12 cellular contexts compared by ENCODE assay signal in genomic region chr19:18605546-18606280, GRCh38. TPM values are rescaled to one million over a fixed set of nuclear protein-coding genes. Genes with fewer than 3 reads are reported as not detected.
DNase-seq lines count a peak whose midpoint lies in the region; ATAC-seq and TF ChIP-seq lines count a peak whose summit lies in the region.
"Had no signal": no experiment of that assay in that cellular context is flagged by ENCODE, and none has a peak within 500 bp of the region (broad histone marks: within the 10 kb centered on the region; RNA-seq: fewer than 3 reads in every experiment).

No MANE protein-coding gene starts in this region.

- peaks cover 34% of the 10 kb centered on the region for H3F3A ChIP-seq in GM23338 (replicated peaks; ENCODE audit: low read depth)

- peak overlapping the region; percentile 67 for H3K4me3 Mint-ChIP-seq in GM23338

- H3K36me3 Mint-ChIP-seq in GM23338 (ENCODE audit: low read depth) = peaks cover 2% of the 10 kb centered on the region; the same call in 1 of the 3 replicates

- no peak overlapping the region for H2AFZ ChIP-seq in GM23338

- no peak overlapping the region for H3K27ac ChIP-seq in GM23338 (ENCODE audit: low read depth)
- no peak overlapping the region for H3K27ac ChIP-seq in Panc1 (ENCODE audit: low read length)

- no peaks in the 10 kb centered on the region for H3K36me3 ChIP-seq in GM23338 (ENCODE audit: insufficient read depth)
- no peaks in the 10 kb centered on the region for H3K36me3 ChIP-seq in Panc1 (ENCODE audit: control insufficient read depth, insufficient read depth, low read length)
- no peaks in the 10 kb centered on the region for H3K36me3 ChIP-seq in skeletal muscle satellite cell (ENCODE audit: insufficient read depth, low read length)

- H3K4me1 ChIP-seq in GM23338 (ENCODE audit: insufficient read depth) (peaks cover 46% of the 10 kb centered on the region), Panc1 (ENCODE audit: control insufficient read depth, insufficient read depth, low read length) (peaks cover 2% of the 10 kb centered on the region), skeletal muscle satellite cell (ENCODE audit: control insufficient read depth, insufficient read depth, low read length) (peaks cover 23% of the 10 kb centered on the region)

- H3K4me1 Mint-ChIP-seq in GM23338 = peaks cover 41% of the 10 kb centered on the region

- TF ChIP-seq CTCF in GM23338 (conservative IDR thresholded peaks at IDR 0.05; ENCODE audit: low read depth in 2 of 2) (no peak), Panc1 (IDR thresholded peaks at IDR 0.05) (no peak; the same call in 1 of the 2 replicates), fibroblast of the aortic adventitia (IDR thresholded peaks at IDR 0.05; ENCODE audit: insufficient read depth, low read length) (no peak)

- intact Hi-C loops in Panc1 (cut with micrococcal nuclease; ENCODE audit: unreplicated experiment) = no loop called here

- in situ Hi-C loops in Panc1 (cut with HindIII; ENCODE audit: low pct_unique_long_range_greater_than_20kb, low sequenced_read_pairs) = no loop called here

- H3K9me2 ChIP-seq in GM23338 (ENCODE audit: insufficient read depth) = no peaks in the 10 kb centered on the region

- H3K9ac ChIP-seq in skeletal muscle satellite cell (ENCODE audit: low read depth, low read length) = peak overlapping the region; percentile 59

- BruUV-seq in Panc1 (replicated peaks; lab: Mats Ljungman, UMichigan) = no TSS peak

- peaks cover 87% of the 10 kb centered on the region for H3K27me3 Mint-ChIP-seq in GM23338 (ENCODE audit: insufficient read depth, low read depth, poor library complexity)

- 0 out of 2 replicates have a peak, but pooled peaks cover 7% of the 10 kb centered on the region for H4K20me1 ChIP-seq in GM23338 (replicated peaks; ENCODE audit: insufficient read depth)

- CTCF ChIA-PET in Panc1 (lab: Charles Lee) = no interaction called here

- ATAC-seq in GM23338 (no peak), Panc1 (no peak), HG02970 (IDR thresholded peaks at IDR 0.05; ENCODE audit: low FRiP score, unreplicated experiment) (no peak)

- H3K4me2 ChIP-seq in GM23338 = peak overlapping the region; percentile 96
- peak overlapping the region; percentile 84 for H3K4me2 ChIP-seq in skeletal muscle satellite cell (ENCODE audit: low read length)

- POLR2A ChIA-PET in Panc1 (lab: Charles Lee) = interaction anchor here (0.6 kb wide), 1 partner anchor 33 kb away, joined by 18 read pairs; no protein-coding TSS in a partner anchor

- H3K79me2 ChIP-seq in GM23338 (replicated peaks; ENCODE audit: insufficient read depth) = no peaks in the 10 kb centered on the region

- no peaks in the 10 kb centered on the region; the same call in 2 of the 3 replicates for H3K9me3 Mint-ChIP-seq in GM23338

- H3K27me3 ChIP-seq in GM23338 (ENCODE audit: insufficient read depth) (peaks cover 96% of the 10 kb centered on the region), Panc1 (ENCODE audit: control insufficient read depth, insufficient read depth, low read length) (peaks cover 2% of the 10 kb centered on the region), skeletal muscle satellite cell (ENCODE audit: control insufficient read depth, insufficient read depth, low read length) (peaks cover 33% of the 10 kb centered on the region)

- H3K4me3 ChIP-seq in GM23338 (peak overlapping the region; percentile 57), Panc1 (ENCODE audit: low read depth in 2 of 2, low read length in 2 of 2) (peak overlapping the region; percentile 8 to 13; a peak in 2 of 4 replicates), fibroblast of the aortic adventitia (ENCODE audit: low read depth, low read length) (peak overlapping the region; percentile 40), skeletal muscle satellite cell (ENCODE audit: low read length) (peak overlapping the region; percentile 72)

- peak; percentile 39 for DNase-seq in GM23338 (ENCODE audit: low spot score)
- DNase-seq in Panc1 (ENCODE audit: low read depth, low spot score) = no peak
- DNase-seq in fibroblast of the aortic adventitia (ENCODE audit: low read depth) = no peak
- DNase-seq in GM03348 (ENCODE audit: low spot score) = no peak
- no peak for DNase-seq in NK-92 treated with Interleukin-12 subunit alpha and Interleukin-12 subunit beta, amount 100 ng/mL, for 24 hours (lab: John Stamatoyannopoulos, UW)
- DNase-seq: activated effector memory CD4-positive, alpha-beta T cell treated with Interleukin-2 at 50 U/mL for 16 hours; GDM1; Kasumi-1; NCI-H748 treated with DMSO at 0.1 percent for 48 hours; stimulated activated CD4-positive, alpha-beta T cell treated with anti-CD3 and anti-CD28 coated beads, Interleukin-12 subunit alpha, Interleukin-12 subunit beta, amount 100 ng/mL, for 4 hours had no signal

- H3K9me3 ChIP-seq in Panc1 (ENCODE audit: control insufficient read depth, insufficient read depth, low read depth, low read length) = no peaks in the 10 kb centered on the region
- no peaks in the 10 kb centered on the region for H3K9me3 ChIP-seq in skeletal muscle satellite cell (replicated peaks; ENCODE audit: low read length)

- no peak overlapping the region for H3K27ac Mint-ChIP-seq in GM23338

TF ChIP-seq in GM23338, 12 proteins besides CTCF, POLR2A, EP300 and RAD21:
- TF ChIP-seq ZNF331 (CRISPR knock-in tag; IDR thresholded peaks at IDR 0.05; ENCODE audit: low read depth) (no peak), EZH2 (IDR thresholded peaks at IDR 0.05; ENCODE audit: low read depth, unreplicated experiment) (peak; percentile 87)

RNA-seq across cellular contexts. Expression of gene CRLF1, which starts 0.9 kb away (rescaled TPM):
- total RNA-seq in GM23338 (2014; rRNA removed; shearing (Covaris generic)) = 17.1 and 18.1 TPM in 2 replicates
- polyA plus RNA-seq in GM23338 (2016; fragmentation: Nextera tagmentation; extraction: Ambion mirVana) = 19.7 and 22.9 TPM in 2 replicates
- 3.5 TPM for total RNA-seq in Panc1 (2021; ENCODE audit: unreplicated experiment)
- polyA plus RNA-seq in Panc1 (2012; ENCODE audit: insufficient read length) = 7.3 TPM
- 16.5 and 69.1 TPM in 2 replicates for total RNA-seq in fibroblast of the aortic adventitia (ENCODE audit: low replicate concordance)
- 21.6 and 36.8 TPM in 2 replicates for total RNA-seq in skeletal muscle satellite cell (2012; rRNA removed)

RNA-seq across cellular contexts. Expression of gene TMEM59L, which starts 7.0 kb away (rescaled TPM):
- total RNA-seq in GM23338 (2014; rRNA removed; shearing (Covaris generic)) = 6.8 and 9.8 TPM in 2 replicates
- 15.7 and 16.2 TPM in 2 replicates for polyA plus RNA-seq in GM23338 (2016; fragmentation: Nextera tagmentation; extraction: Ambion mirVana)
- total RNA-seq in Panc1 (2021; ENCODE audit: unreplicated experiment) (2.4 TPM), fibroblast of the aortic adventitia (ENCODE audit: low replicate concordance) (1.2 and 2.2 TPM in 2 replicates)
- polyA plus RNA-seq in Panc1 (2012; ENCODE audit: insufficient read length) = 7.3 TPM
- 0.87 and 1.0 TPM in 2 replicates for total RNA-seq in skeletal muscle satellite cell (2012; rRNA removed)

RNA-seq across cellular contexts. Expression of gene REX1BD, which starts 17.1 kb away (rescaled TPM):
- total RNA-seq in GM23338 (2014; rRNA removed; shearing (Covaris generic)) = 121 and 124 TPM in 2 replicates
- polyA plus RNA-seq in GM23338 (2016; fragmentation: Nextera tagmentation; extraction: Ambion mirVana) = 135 and 138 TPM in 2 replicates
- 32.0 TPM for total RNA-seq in Panc1 (2021; ENCODE audit: unreplicated experiment)
- polyA plus RNA-seq in Panc1 (2012; ENCODE audit: insufficient read length) = 45.7 TPM
- total RNA-seq in fibroblast of the aortic adventitia (ENCODE audit: low replicate concordance) = 41.4 and 153 TPM in 2 replicates
- 54.2 and 74.0 TPM in 2 replicates for total RNA-seq in skeletal muscle satellite cell (2012; rRNA removed)

RNA-seq across cellular contexts. Expression of gene KLHL26, which starts 31.1 kb away (rescaled TPM):
- 11.2 and 13.7 TPM in 2 replicates for total RNA-seq in GM23338 (2014; rRNA removed; shearing (Covaris generic))
- polyA plus RNA-seq in GM23338 (2016; fragmentation: Nextera tagmentation; extraction: Ambion mirVana) = 3.6 and 6.4 TPM in 2 replicates
- total RNA-seq in Panc1 (2021; ENCODE audit: unreplicated experiment) = 4.4 TPM
- polyA plus RNA-seq in Panc1 (2012; ENCODE audit: insufficient read length) = 8.5 TPM
- total RNA-seq in fibroblast of the aortic adventitia (ENCODE audit: low replicate concordance) = 3.9 and 5.2 TPM in 2 replicates
- total RNA-seq in skeletal muscle satellite cell (2012; rRNA removed) = 3.3 and 3.5 TPM in 2 replicates

RNA-seq across cellular contexts. Expression of gene UBA52, which starts 34.1 kb away (rescaled TPM):
- total RNA-seq in GM23338 (2014; rRNA removed; shearing (Covaris generic)) = 627 and 649 TPM in 2 replicates
- polyA plus RNA-seq in GM23338 (2016; fragmentation: Nextera tagmentation; extraction: Ambion mirVana) = 1,301 and 1,361 TPM in 2 replicates
- total RNA-seq in Panc1 (2021; ENCODE audit: unreplicated experiment) (907 TPM), fibroblast of the aortic adventitia (ENCODE audit: low replicate concordance) (496 and 1,084 TPM in 2 replicates)
- 1,116 TPM for polyA plus RNA-seq in Panc1 (2012; ENCODE audit: insufficient read length)
- 695 and 1,141 TPM in 2 replicates for total RNA-seq in skeletal muscle satellite cell (2012; rRNA removed)

Comparison
In these comparisons a context has a peak if more than half of its experiments do, and no peak if none do; other contexts are left out.
1. H3K4me3 ChIP-seq: peak in every context shown above with its lines; median percentile 72 in skeletal muscle satellite cell; 57 in GM23338; 40 in fibroblast of the aortic adventitia; 10 in Panc1.